Comparison of ENCODE assay signal across 17 cellular contexts in genomic region chr2:128625966-128626757, GRCh38.
DNase-seq lines count a peak whose midpoint lies in the region; FAIRE-seq and TF ChIP-seq lines count a peak whose summit lies in the region.
"Had no signal": no experiment of that assay in that cellular context is flagged by ENCODE, and none has a peak within 500 bp of the region (broad histone marks: within the 10 kb centered on the region; RNA-seq: fewer than 3 reads in every experiment).

No MANE protein-coding gene starts in this region.

- H3K9ac ChIP-seq in neuronal stem cell (ENCODE audit: low read depth, low read length, poor library complexity) = no peak overlapping the region
- H3K9ac ChIP-seq: BLaER1 treated with 17β-estradiol and CSF1 and Interleukin-3, amounts not matched to agents 10 nM and 100 nM had no signal

- peaks cover 0 to 2% of the 10 kb centered on the region in 2 donors for H3K9me3 ChIP-seq in neuronal stem cell (replicated peaks in 1 of 2; ENCODE audit: control insufficient read depth in 2 of 2, insufficient read depth in 1 of 2, low read depth in 1 of 2, low read length in 2 of 2)
- H3K9me3 ChIP-seq: A549; BLaER1 treated with 17β-estradiol and CSF1 and Interleukin-3, amounts not matched to agents 10 nM and 100 nM; HAP-1; SJCRH30 had no signal

- no peak overlapping the region for H3K14ac ChIP-seq in neuronal stem cell (ENCODE audit: low read length)

- H3K79me1 ChIP-seq in neuronal stem cell (ENCODE audit: low read depth, low read length) = no peaks in the 10 kb centered on the region

- H3K9me3 Mint-ChIP-seq in glutamatergic neuron (ENCODE audit: unreplicated experiment) = peaks cover 14% of the 10 kb centered on the region

- H3K18ac ChIP-seq in neuronal stem cell (ENCODE audit: low read length) = peak overlapping the region; percentile 60

- WGBS in neuronal stem cell (ENCODE audit: extremely low coverage in 2 of 2, insufficient read length in 2 of 2, insufficient replicate concordance in 1 of 2), 2 donors = no CpG with 5 or more reads among the region's 12 CpGs

- H4K91ac ChIP-seq in neuronal stem cell (ENCODE audit: low read depth, low read length, poor library complexity) = no peak overlapping the region

- H4K8ac ChIP-seq in neuronal stem cell (ENCODE audit: low read depth, low read length) = no peak overlapping the region

- H3K4me3 Mint-ChIP-seq in glutamatergic neuron (ENCODE audit: unreplicated experiment) = no peak overlapping the region

- no peak overlapping the region for H3K4me2 ChIP-seq in neuronal stem cell (ENCODE audit: insufficient read depth, low read length, poor library complexity, severe bottlenecking)
- H3K4me2 ChIP-seq: A549; BLaER1 treated with 17β-estradiol and CSF1 and Interleukin-3, amounts not matched to agents 10 nM and 100 nM had no signal

- H3K4me1 Mint-ChIP-seq in glutamatergic neuron (ENCODE audit: low read depth, unreplicated experiment) = peaks cover 44% of the 10 kb centered on the region

- no peak overlapping the region for H2BK12ac ChIP-seq in neuronal stem cell (ENCODE audit: low read length)

- no peak overlapping the region for H3K23ac ChIP-seq in neuronal stem cell (ENCODE audit: low read depth, low read length, poor library complexity)

- H3K4me3 ChIP-seq in neuronal stem cell (ENCODE audit: low read length in 2 of 2) = no peak overlapping the region
- H3K4me3 ChIP-seq: A549; BLaER1 treated with 17β-estradiol and CSF1 and Interleukin-3, amounts not matched to agents 10 nM and 100 nM; HAP-1; SJCRH30 had no signal

- FAIRE-seq in urothelium cell line (lab: Jason Lieb, UNC) = peak; percentile 85
- FAIRE-seq: A549 had no signal

- peak overlapping the region; percentile 77 for H2AFZ ChIP-seq in neuronal stem cell (ENCODE audit: low read length)

- peaks cover 15% of the 10 kb centered on the region for H3K27me3 Mint-ChIP-seq in glutamatergic neuron (ENCODE audit: unreplicated experiment)

- no peak overlapping the region for H2BK15ac ChIP-seq in neuronal stem cell (ENCODE audit: low read length)

- H2BK120ac ChIP-seq in neuronal stem cell (ENCODE audit: low read depth, low read length) = no peak overlapping the region

- H3K27ac ChIP-seq in neuronal stem cell (replicated peaks; ENCODE audit: low read length) = no peak overlapping the region
- H3K27ac ChIP-seq: A549, HL-60, RWPE1, SJCRH30 had no signal

- peak overlapping the region; percentile 4 for H2AK5ac ChIP-seq in neuronal stem cell (ENCODE audit: low read depth, low read length)

- DNase-seq in NCI-H82 (lab: John Stamatoyannopoulos, UW) = peak; percentile 11
- no peak for DNase-seq in NCI-H82 treated with DMSO at 0.1 percent for 48 hours (lab: John Stamatoyannopoulos, UW; ENCODE audit: unreplicated experiment)
- DNase-seq in glutamatergic neuron = peak; percentile 27
- DNase-seq in neuronal stem cell (ENCODE audit: low spot score) = no peak
- no peak for DNase-seq in urothelium cell line (ENCODE audit: low spot score)
- DNase-seq in COLO829 (ENCODE audit: low spot score) = no peak
- no peak for DNase-seq in EL
- DNase-seq in A172 (ENCODE audit: low spot score) = no peak
- DNase-seq: NCI-H1105 treated with DMSO at 0.1 percent for 48 hours, NCI-H187, NCI-H748 treated with DMSO at 0.1 percent for 48 hours had no signal

- H3K36me3 ChIP-seq in neuronal stem cell (replicated peaks in 1 of 2; ENCODE audit: control insufficient read depth in 2 of 2, insufficient read depth in 2 of 2, low read length in 2 of 2) = no peaks in the 10 kb centered on the region
- H3K36me3 ChIP-seq: BLaER1 treated with 17β-estradiol and CSF1 and Interleukin-3, amounts not matched to agents 10 nM and 100 nM; HAP-1; SJCRH30 had no signal

- H3K36me3 Mint-ChIP-seq in glutamatergic neuron (ENCODE audit: unreplicated experiment) = no peaks in the 10 kb centered on the region

- no peak overlapping the region for H3K4ac ChIP-seq in neuronal stem cell (ENCODE audit: low read length)

- H3K27ac Mint-ChIP-seq in glutamatergic neuron (ENCODE audit: unreplicated experiment) = peak overlapping the region; percentile 79

- no peak for TF ChIP-seq CTCF in glutamatergic neuron (IDR thresholded peaks at IDR 0.05; ENCODE audit: partially characterized antibody, unreplicated experiment)

- H2BK5ac ChIP-seq in neuronal stem cell (ENCODE audit: low read length) = no peak overlapping the region

- no peaks in the 10 kb centered on the region for H3K27me3 ChIP-seq in neuronal stem cell (ENCODE audit: control insufficient read depth in 3 of 3, insufficient read depth in 3 of 3, low read depth in 1 of 3, low read length in 3 of 3)
- H3K27me3 ChIP-seq: BLaER1 treated with 17β-estradiol and CSF1 and Interleukin-3, amounts not matched to agents 10 nM and 100 nM; SJCRH30 had no signal

- peaks cover 15 to 28% of the 10 kb centered on the region in 2 donors for H3K4me1 ChIP-seq in neuronal stem cell (ENCODE audit: control insufficient read depth in 2 of 2, insufficient read depth in 1 of 2, low read depth in 1 of 2, low read length in 2 of 2)
- H3K4me1 ChIP-seq: A549, HAP-1 had no signal

Comparison
In these comparisons a context has a peak if more than half of its experiments do, and no peak if none do; other contexts are left out.
1. DNase-seq: peak in NCI-H82 (single experiment) and glutamatergic neuron (single experiment); none in NCI-H82 treated with DMSO at 0.1 percent for 48 hours (single experiment), neuronal stem cell (single experiment), urothelium cell line (single experiment), COLO829 (single experiment), EL (single experiment) and A172 (single experiment).